Comparison of ENCODE assay signal across 14 cellular contexts in genomic region chr22:17911887-17912286, GRCh38.
A peak's percentile ranks its signal among the peaks of the same experiment; 100 is the strongest.
DNase-seq lines count a peak whose midpoint lies in the region; ATAC-seq and TF ChIP-seq lines count a peak whose summit lies in the region.
"Had no signal": no experiment of that assay in that cellular context is flagged by ENCODE, and none has a peak within 500 bp of the region (broad histone marks: within the 10 kb centered on the region; RNA-seq: fewer than 3 reads in every experiment).

No MANE protein-coding gene starts in this region.

- no peak overlapping the region for H3K9ac ChIP-seq in neural cell (ENCODE audit: low read length)

- H3K4me2 ChIP-seq in neural cell (ENCODE audit: low read length), result no peak overlapping the region

- no peaks in the 10 kb centered on the region for H3K9me2 ChIP-seq in neural cell (ENCODE audit: insufficient read depth, low read length)

- no peaks in the 10 kb centered on the region for H3K9me3 ChIP-seq in neural cell (ENCODE audit: low read length)
- H3K9me3 ChIP-seq: left lung had no signal

- no peaks in the 10 kb centered on the region for H3K27me3 ChIP-seq in neural cell (ENCODE audit: insufficient read depth, low read depth, low read length)
- H3K27me3 ChIP-seq: left lung had no signal

- H3F3A ChIP-seq in neural cell (ENCODE audit: insufficient read depth, low read length, poor library complexity, severe bottlenecking), result no peaks in the 10 kb centered on the region

- H4K20me1 ChIP-seq in neural cell (ENCODE audit: insufficient read depth), result no peaks in the 10 kb centered on the region

- no peak overlapping the region for H2AFZ ChIP-seq in neural cell (ENCODE audit: low read depth, low read length)

- DNase-seq in RWPE1 (ENCODE audit: low spot score) (no peak), coronary artery (ENCODE audit: low spot score) (no peak), kidney glomerular epithelial cell (lab: John Stamatoyannopoulos, UW) (no peak), activated gamma-delta T cell (lab: John Stamatoyannopoulos, UW) (no peak)
- DNase-seq: activated effector memory CD4-positive, alpha-beta T cell treated with anti-CD3 and anti-CD28 coated beads, Interleukin-2, amount 50 U/mL, for 16 hours; left lung; NCI-H1436; NCI-H345; SIG-M5; stimulated activated CD4-positive, alpha-beta T cell treated with anti-CD3 and anti-CD28 coated beads, Interleukin-1b, Interleukin-23, amount 100 ng/mL, for 48 hours had no signal

- H3K36me3 ChIP-seq in neural cell (ENCODE audit: insufficient read depth, low read length), result peaks cover 4% of the 10 kb centered on the region
- H3K36me3 ChIP-seq: left lung had no signal

- H3K79me2 ChIP-seq in neural cell (replicated peaks; ENCODE audit: insufficient read depth, low read length), result peaks cover 3% of the 10 kb centered on the region

- TF ChIP-seq CTCF in RWPE1 (conservative IDR thresholded peaks at IDR 0.05; ENCODE audit: low read depth) (no peak), coronary artery (IDR thresholded peaks at IDR 0.05) (no peak), neural cell (IDR thresholded peaks at IDR 0.05; ENCODE audit: poor library complexity, severe bottlenecking) (no peak)

- H3K4me3 ChIP-seq in coronary artery (no peak overlapping the region), neural cell (ENCODE audit: low read length) (no peak overlapping the region)
- H3K4me3 ChIP-seq: left lung had no signal

- TF ChIP-seq EP300 in neural cell (conservative IDR thresholded peaks at IDR 0.05; ENCODE audit: poor library complexity, severe bottlenecking), result no peak

- no peak for TF ChIP-seq RAD21 in neural cell (conservative IDR thresholded peaks at IDR 0.05)

- POLR2A ChIA-PET in RWPE1 (lab: Yijun Ruan, JAX; ENCODE audit: low non-redundant PET), result no interaction called here

- no peak for ATAC-seq in HG02588 (IDR thresholded peaks at IDR 0.05; ENCODE audit: unreplicated experiment)
- ATAC-seq: activated CD4-positive, CD25-positive, alpha-beta regulatory T cell treated with anti-CD3 and anti-CD28 coated beads, Interleukin-2, amount 50 U/mL, for 24 hours; left lung had no signal

- peak overlapping the region; percentile 83 for H3K27ac ChIP-seq in RWPE1
- peak overlapping the region; percentile 74 to 79 for H3K27ac ChIP-seq in coronary artery
- peak overlapping the region; percentile 72 for H3K27ac ChIP-seq in neural cell (ENCODE audit: low read length)
- peak overlapping the region; percentile 88 for H3K27ac ChIP-seq in temporal lobe (ENCODE audit: low read depth, low read length)

- CTCF ChIA-PET in RWPE1 (lab: Yijun Ruan, JAX), result interaction anchor here (0.6 kb wide), 2 partner anchors 20 to 63 kb away, joined by 4 to 6 read pairs; no protein-coding TSS in a partner anchor

TF ChIP-seq in neural cell, 6 proteins besides CTCF, POLR2A, EP300 and RAD21:
- TF ChIP-seq, protein P1, sequence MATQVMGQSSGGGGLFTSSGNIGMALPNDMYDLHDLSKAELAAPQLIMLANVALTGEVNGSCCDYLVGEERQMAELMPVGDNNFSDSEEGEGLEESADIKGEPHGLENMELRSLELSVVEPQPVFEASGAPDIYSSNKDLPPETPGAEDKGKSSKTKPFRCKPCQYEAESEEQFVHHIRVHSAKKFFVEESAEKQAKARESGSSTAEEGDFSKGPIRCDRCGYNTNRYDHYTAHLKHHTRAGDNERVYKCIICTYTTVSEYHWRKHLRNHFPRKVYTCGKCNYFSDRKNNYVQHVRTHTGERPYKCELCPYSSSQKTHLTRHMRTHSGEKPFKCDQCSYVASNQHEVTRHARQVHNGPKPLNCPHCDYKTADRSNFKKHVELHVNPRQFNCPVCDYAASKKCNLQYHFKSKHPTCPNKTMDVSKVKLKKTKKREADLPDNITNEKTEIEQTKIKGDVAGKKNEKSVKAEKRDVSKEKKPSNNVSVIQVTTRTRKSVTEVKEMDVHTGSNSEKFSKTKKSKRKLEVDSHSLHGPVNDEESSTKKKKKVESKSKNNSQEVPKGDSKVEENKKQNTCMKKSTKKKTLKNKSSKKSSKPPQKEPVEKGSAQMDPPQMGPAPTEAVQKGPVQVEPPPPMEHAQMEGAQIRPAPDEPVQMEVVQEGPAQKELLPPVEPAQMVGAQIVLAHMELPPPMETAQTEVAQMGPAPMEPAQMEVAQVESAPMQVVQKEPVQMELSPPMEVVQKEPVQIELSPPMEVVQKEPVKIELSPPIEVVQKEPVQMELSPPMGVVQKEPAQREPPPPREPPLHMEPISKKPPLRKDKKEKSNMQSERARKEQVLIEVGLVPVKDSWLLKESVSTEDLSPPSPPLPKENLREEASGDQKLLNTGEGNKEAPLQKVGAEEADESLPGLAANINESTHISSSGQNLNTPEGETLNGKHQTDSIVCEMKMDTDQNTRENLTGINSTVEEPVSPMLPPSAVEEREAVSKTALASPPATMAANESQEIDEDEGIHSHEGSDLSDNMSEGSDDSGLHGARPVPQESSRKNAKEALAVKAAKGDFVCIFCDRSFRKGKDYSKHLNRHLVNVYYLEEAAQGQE (IDR thresholded peaks at IDR 0.05; ENCODE audit: borderline replicate concordance), result no peak
- TF ChIP-seq POLR2AphosphoS5 (IDR thresholded peaks at IDR 0.05), result no peak
- no peak for TF ChIP-seq MXI1 (conservative IDR thresholded peaks at IDR 0.05; ENCODE audit: poor library complexity, severe bottlenecking)
- no peak for TF ChIP-seq SMC3 (conservative IDR thresholded peaks at IDR 0.05; ENCODE audit: poor library complexity)
- TF ChIP-seq EZH2 (IDR thresholded peaks at IDR 0.05; ENCODE audit: borderline replicate concordance, insufficient read depth, low read length, poor library complexity, severe bottlenecking), result no peak
- TF ChIP-seq TAF1 (IDR thresholded peaks at IDR 0.05; ENCODE audit: low read depth), result no peak
